18 cellular contexts compared by ENCODE assay signal in genomic region chr15:58398643-58399042, GRCh38. TPM values are rescaled to one million over a fixed set of nuclear protein-coding genes. Genes with fewer than 3 reads are reported as not detected.
DNase-seq lines count a peak whose midpoint lies in the region; ATAC-seq, FAIRE-seq and TF ChIP-seq lines count a peak whose summit lies in the region.
"Had no signal": no experiment of that assay in that cellular context is flagged by ENCODE, and none has a peak within 500 bp of the region (broad histone marks: within the 10 kb centered on the region; RNA-seq: fewer than 3 reads in every experiment).

No MANE protein-coding gene starts in this region.

- intact Hi-C loops in Caco-2 (cut with micrococcal nuclease; ENCODE audit: unreplicated experiment): no loop called here
- intact Hi-C loops in K562 (cut with micrococcal nuclease): no loop called here

- in situ Hi-C loops in K562 (cut with MboI): no loop called here

- DNase-seq in Caco-2 (no peak), NCI-H1048 (lab: John Stamatoyannopoulos, UW) (peak; percentile 17), K562 (ENCODE audit: extremely low read depth in 1 of 4, low spot score in 3 of 4) (no peak), smooth muscle cell (lab: John Stamatoyannopoulos, UW; ENCODE audit: unreplicated experiment) (no peak), mesothelial cell of epicardium (ENCODE audit: low spot score in 2 of 2, unreplicated experiment in 2 of 2) (no peak)
- DNase-seq: 8988T; AML-193; CD8-positive, alpha-beta memory T cell; DMS79; HCEC 1CT; HFFc6 had no signal

- H4K20me1 ChIP-seq in K562 (replicated peaks; ENCODE audit: control insufficient read depth, insufficient read depth, low read length): no peaks in the 10 kb centered on the region
- no peaks in the 10 kb centered on the region for H4K20me1 ChIP-seq in smooth muscle cell (ENCODE audit: low read depth)
- H4K20me1 ChIP-seq: BLaER1 had no signal

- H3K4me1 ChIP-seq in Caco-2 (peaks cover 34% of the 10 kb centered on the region), K562 (replicated peaks in 1 of 2; ENCODE audit: control insufficient read depth in 2 of 2, insufficient read depth in 2 of 2, low read length in 2 of 2) (peaks cover 0 to 36% of the 10 kb centered on the region in 2 experiments; a peak in 3 of 5 replicates), smooth muscle cell (ENCODE audit: low read depth) (peaks cover 18% of the 10 kb centered on the region)
- H3K4me1 ChIP-seq: BLaER1 had no signal

- H3K4me2 ChIP-seq in K562 (ENCODE audit: insufficient read depth, low read length) (no peak overlapping the region), smooth muscle cell (no peak overlapping the region)
- H3K4me2 ChIP-seq: BLaER1 had no signal

- H2AFZ ChIP-seq in K562 (ENCODE audit: low read depth, low read length) (peak overlapping the region; percentile 16; the same call in 1 of the 2 replicates), smooth muscle cell (ENCODE audit: low read depth) (no peak overlapping the region)

- no peaks in the 10 kb centered on the region for H3K9me1 ChIP-seq in K562 (ENCODE audit: control insufficient read depth, insufficient read depth, low read length)

- H3K27ac ChIP-seq in K562 (ENCODE audit: extremely low read depth, low read depth, low read length) (no peak overlapping the region), smooth muscle cell (ENCODE audit: low read depth) (peak overlapping the region; percentile 92)
- H3K27ac ChIP-seq: BLaER1 had no signal

- peaks cover 5% of the 10 kb centered on the region for H3F3A ChIP-seq in smooth muscle cell (ENCODE audit: low read depth)

- no peak for TF ChIP-seq RAD21 in K562 (CRISPR knock-in tag; conservative IDR thresholded peaks at IDR 0.05 in 1 of 2, IDR thresholded peaks at IDR 0.05 in 1 of 2)

- H3K9me3 ChIP-seq in Caco-2 (no peaks in the 10 kb centered on the region), K562 (replicated peaks; ENCODE audit: control insufficient read depth, insufficient read depth, low read depth, low read length) (no peaks in the 10 kb centered on the region; the same call in 1 of the 2 replicates), smooth muscle cell (replicated peaks; ENCODE audit: low read depth) (no peaks in the 10 kb centered on the region)
- H3K9me3 ChIP-seq: BLaER1 had no signal

- no peak overlapping the region for H3K4me3 ChIP-seq in Caco-2 (ENCODE audit: low read depth, low read length)
- H3K4me3 ChIP-seq in K562: no peak overlapping the region
- no peak overlapping the region for H3K4me3 ChIP-seq in smooth muscle cell
- H3K4me3 ChIP-seq: BLaER1, GM12878 had no signal

- no peak for TF ChIP-seq EP300 in K562 (IDR thresholded peaks at IDR 0.05; ENCODE audit: low read length)

- BruUV-seq in Caco-2 (replicated peaks; lab: Mats Ljungman, UMichigan): no TSS peak
- BruUV-seq in K562 (replicated peaks; lab: Mats Ljungman, UMichigan): no TSS peak

- H3K79me2 ChIP-seq in K562 (ENCODE audit: control insufficient read depth, insufficient read depth, low read length): no peaks in the 10 kb centered on the region
- H3K79me2 ChIP-seq in smooth muscle cell (ENCODE audit: low read depth): no peaks in the 10 kb centered on the region

- H3K9me3 Mint-ChIP-seq in Caco-2 (ENCODE audit: unreplicated experiment) (no peaks in the 10 kb centered on the region), mesothelial cell of epicardium (no peaks in the 10 kb centered on the region)
- H3K9me3 Mint-ChIP-seq: CD8-positive, alpha-beta memory T cell; HFFc6 had no signal

- H3K36me3 ChIP-seq in Caco-2 (ENCODE audit: control insufficient read depth, insufficient read depth, low read length) (no peaks in the 10 kb centered on the region), K562 (ENCODE audit: control insufficient read depth, insufficient read depth, low read length) (no peaks in the 10 kb centered on the region), smooth muscle cell (ENCODE audit: low read depth) (no peaks in the 10 kb centered on the region)
- H3K36me3 ChIP-seq: BLaER1 had no signal

- no peak for ATAC-seq in K562
- no peak for ATAC-seq in GM18867 (IDR thresholded peaks at IDR 0.05; ENCODE audit: unreplicated experiment)
- ATAC-seq in GM18870 (IDR thresholded peaks at IDR 0.05; ENCODE audit: unreplicated experiment): no peak
- ATAC-seq: GM12878 had no signal

- no peak for FAIRE-seq in K562 (lab: Jason Lieb, UNC)
- FAIRE-seq: GM12878, GM18507, GM19239 had no signal

- CTCF ChIA-PET in Caco-2 (lab: Charles Lee): no interaction called here
- CTCF ChIA-PET in K562 (lab: Yijun Ruan, JAX; ENCODE audit: low intra/inter-chr PET ratio): no interaction called here

- TF ChIP-seq CTCF in Caco-2 (IDR thresholded peaks at IDR 0.05; ENCODE audit: insufficient read depth in 1 of 2, low read depth in 1 of 2, low read length in 1 of 2, severe bottlenecking in 1 of 2, unreplicated experiment in 1 of 2) (no peak), K562 (IDR thresholded peaks at IDR 0.05 in 2 of 3, conservative IDR thresholded peaks at IDR 0.05 in 1 of 3; ENCODE audit: insufficient read depth in 2 of 3, low read depth in 1 of 3, low read length in 3 of 3) (no peak), smooth muscle cell (IDR thresholded peaks at IDR 0.05; ENCODE audit: borderline replicate concordance, insufficient read depth, poor library complexity, severe bottlenecking) (no peak), mesothelial cell of epicardium (IDR thresholded peaks at IDR 0.05; ENCODE audit: unreplicated experiment) (no peak)

- H3K27ac Mint-ChIP-seq in Caco-2 (ENCODE audit: unreplicated experiment) (peak overlapping the region; percentile 86), mesothelial cell of epicardium (no peak overlapping the region)
- H3K27ac Mint-ChIP-seq: HFFc6 had no signal

- H3K9ac ChIP-seq in K562 (ENCODE audit: insufficient read depth in 1 of 2, low read depth in 2 of 2, low read length in 2 of 2): no peak overlapping the region
- H3K9ac ChIP-seq in smooth muscle cell (ENCODE audit: low read depth): no peak overlapping the region
- H3K9ac ChIP-seq: BLaER1 had no signal

- H3K4me1 Mint-ChIP-seq in Caco-2 (ENCODE audit: low read depth, unreplicated experiment): peaks cover 43% of the 10 kb centered on the region
- peaks cover 43% of the 10 kb centered on the region for H3K4me1 Mint-ChIP-seq in mesothelial cell of epicardium
- H3K4me1 Mint-ChIP-seq: CD8-positive, alpha-beta memory T cell had no signal

- 86% methylated on average over 6 of the region's 6 CpGs for WGBS in K562 (ENCODE audit: insufficient coverage, low coverage, missing lambda C conversion rate)
- WGBS in smooth muscle cell (ENCODE audit: low lambda C conversion rate): 74% methylated on average over 6 of the region's 6 CpGs

- no peak overlapping the region for H3K4me3 Mint-ChIP-seq in Caco-2 (ENCODE audit: unreplicated experiment)
- no peak overlapping the region for H3K4me3 Mint-ChIP-seq in mesothelial cell of epicardium
- H3K4me3 Mint-ChIP-seq: CD8-positive, alpha-beta memory T cell; HFFc6 had no signal

- no peaks in the 10 kb centered on the region for H3K27me3 ChIP-seq in Caco-2 (replicated peaks; ENCODE audit: control insufficient read depth, insufficient read depth, low read length)
- no peaks in the 10 kb centered on the region; a peak in 1 of 5 replicates for H3K27me3 ChIP-seq in K562 (ENCODE audit: control insufficient read depth in 2 of 2, insufficient read depth in 2 of 2, low read length in 2 of 2)
- no peaks in the 10 kb centered on the region for H3K27me3 ChIP-seq in smooth muscle cell (ENCODE audit: low read depth)
- H3K27me3 ChIP-seq: BLaER1 had no signal

- H3K36me3 Mint-ChIP-seq in Caco-2 (ENCODE audit: insufficient read depth, unreplicated experiment) (no peaks in the 10 kb centered on the region), mesothelial cell of epicardium (no peaks in the 10 kb centered on the region)
- H3K36me3 Mint-ChIP-seq: CD8-positive, alpha-beta memory T cell had no signal

- H3K27me3 Mint-ChIP-seq in Caco-2 (ENCODE audit: insufficient read depth, unreplicated experiment): no peaks in the 10 kb centered on the region
- no peaks in the 10 kb centered on the region for H3K27me3 Mint-ChIP-seq in mesothelial cell of epicardium (ENCODE audit: low read depth)

- POLR2A ChIA-PET in Caco-2 (lab: Charles Lee): no interaction called here
- POLR2A ChIA-PET in K562 (lab: Yijun Ruan, JAX): interaction anchor here (0.7 to 1.0 kb wide), 2 partner anchors 11 to 30 kb away, joined by 3 read pairs; no protein-coding TSS in a partner anchor

- no peak for TF ChIP-seq POLR2A in K562 (conservative IDR thresholded peaks at IDR 0.05)

TF ChIP-seq in K562, 482 proteins besides CTCF, POLR2A, EP300 and RAD21:
- TF ChIP-seq ZNF354B (CRISPR knock-in tag; IDR thresholded peaks at IDR 0.05) (no peak), ZNF57 (CRISPR knock-in tag; IDR thresholded peaks at IDR 0.05) (no peak), ILK (tag; IDR thresholded peaks at IDR 0.05; ENCODE audit: borderline replicate concordance, low read depth) (no peak), KLF1 (tag; IDR thresholded peaks at IDR 0.05) (no peak)
TF ChIP-seq in K562: peak in this region for 0.

RNA-seq across cellular contexts. Expression of gene LIPC, which starts 33.1 kb away (rescaled TPM):
- total RNA-seq in Caco-2 (2022): 17.6 and 18.7 TPM in 2 replicates
- total RNA-seq in K562 (2011; cell fraction: chromatin; rRNA removed; ENCODE audit: low replicate concordance): 0.42 TPM in 1 of 2 replicates, not detected in the other
- 0.17 and 0.26 TPM in 2 replicates for total RNA-seq in K562 (2011; cell fraction: nucleolus; rRNA removed)
- total RNA-seq in K562 (2011; cell fraction: nucleoplasm; rRNA removed): 0.15 and 0.92 TPM in 2 replicates
- total RNA-seq in K562 (2014; rRNA removed): 0.08 TPM in 1 of 2 replicates, not detected in the other
- total RNA-seq in K562 (2014; rRNA removed; fragmentation: Illumina TruSeq; extraction: Trizol): 0.07 and 0.29 TPM in 2 replicates
- total RNA-seq in K562 (2015; rRNA removed; fragmentation: Illumina TruSeq; extraction: Trizol): 0.15 and 0.33 TPM in 2 replicates
- 0.13 and 0.27 TPM in 2 replicates for total RNA-seq in K562 (2021)
- polyA plus RNA-seq in K562 (2011; rRNA removed): 0.11 and 0.12 TPM in 2 replicates
- 0.16 TPM in 1 of 2 replicates, not detected in the other for polyA plus RNA-seq in K562 (2011; cell fraction: cytosol; rRNA removed)
- polyA plus RNA-seq in K562 (2011; cell fraction: nucleus; rRNA removed): 0.14 and 0.36 TPM in 2 replicates
- polyA plus RNA-seq in K562 (2012): 0.76 and 4.9 TPM in 2 replicates
- polyA plus RNA-seq in K562 (2014; fragmentation: Illumina TruSeq; extraction: Trizol): 0.09 and 0.14 TPM in 2 replicates
- under 1 TPM in 1 of 2 experiments, not detected in 1; 0.07 TPM for polyA plus RNA-seq in K562 (2014; fragmentation: Nextera tagmentation; extraction: Ambion mirVana)
- polyA plus RNA-seq in K562 (2014; rRNA removed): 0.35 and 0.41 TPM in 2 replicates
- 0.11 and 0.12 TPM in 2 replicates for polyA minus RNA-seq in K562 (2011; rRNA and poly(A)+ RNA removed)
- polyA minus RNA-seq in K562 (2011; cell fraction: cytosol; rRNA and poly(A)+ RNA removed): not detected in 2 replicates
- polyA minus RNA-seq in K562 (2011; cell fraction: nucleus; rRNA and poly(A)+ RNA removed): 0.13 and 0.22 TPM in 2 replicates
- total RNA-seq in smooth muscle cell: not detected in 2 replicates
- not detected in 2 replicates for polyA plus RNA-seq in smooth muscle cell
- total RNA-seq in mesothelial cell of epicardium: not detected in 3 replicates
- total RNA-seq: G401, HFFc6 had no signal
